In the genomic region with DNA sequence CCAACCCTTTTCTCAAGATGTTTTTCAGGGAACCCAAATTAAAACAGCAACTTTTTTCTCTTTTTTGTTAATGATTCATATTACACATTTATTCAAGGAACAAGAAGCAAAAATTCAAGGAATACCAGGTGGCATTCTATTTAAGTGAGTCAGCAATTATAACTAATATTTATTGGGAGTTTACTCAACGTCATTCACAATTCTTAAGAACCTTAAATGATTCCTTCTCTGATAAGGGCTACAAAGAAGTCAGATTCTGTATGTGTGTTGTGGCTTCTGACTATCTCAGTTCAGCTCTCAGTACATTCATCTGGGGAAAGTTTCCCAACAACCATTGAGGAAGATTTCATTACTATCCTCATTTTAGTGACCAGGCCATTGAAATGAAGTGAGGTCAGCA, we compare ENCODE assay signal across 18 cellular contexts.
DNase-seq lines count a peak whose midpoint lies in the region; ATAC-seq, FAIRE-seq and TF ChIP-seq lines count a peak whose summit lies in the region.
"Had no signal": no experiment of that assay in that cellular context is flagged by ENCODE, and none has a peak within 500 bp of the region (broad histone marks: within the 10 kb centered on the region; RNA-seq: fewer than 3 reads in every experiment).

No MANE protein-coding gene starts in this region.

- no peak overlapping the region for H2AFZ ChIP-seq in keratinocyte (ENCODE audit: control insufficient read depth, low read length)
- H2AFZ ChIP-seq: GM23338 had no signal

- H3K79me2 ChIP-seq in keratinocyte (ENCODE audit: control insufficient read depth, insufficient read depth, low read length): no peaks in the 10 kb centered on the region

- H3K4me1 ChIP-seq in Panc1 (ENCODE audit: control insufficient read depth, insufficient read depth, low read length) (peaks cover 24% of the 10 kb centered on the region), keratinocyte (ENCODE audit: control insufficient read depth, extremely low read depth, insufficient read depth, low read length) (peaks cover 33% of the 10 kb centered on the region)

- H3K27me3 ChIP-seq in Panc1 (ENCODE audit: control insufficient read depth, insufficient read depth, low read length) (no peaks in the 10 kb centered on the region), bronchial epithelial cell (ENCODE audit: control insufficient read depth, insufficient read depth, low read length) (no peaks in the 10 kb centered on the region), keratinocyte (ENCODE audit: control insufficient read depth, extremely low read depth, insufficient read depth, low read length) (no peaks in the 10 kb centered on the region)

- peak overlapping the region; percentile 84 for H3K27ac Mint-ChIP-seq in Calu3 (ENCODE audit: unreplicated experiment)
- H3K27ac Mint-ChIP-seq: CD4-positive, CD25-positive, alpha-beta regulatory T cell; GM23338 had no signal

- H3K36me3 ChIP-seq in Panc1 (ENCODE audit: control insufficient read depth, insufficient read depth, low read length) (no peaks in the 10 kb centered on the region), bronchial epithelial cell (ENCODE audit: control insufficient read depth, insufficient read depth, low read length) (no peaks in the 10 kb centered on the region), keratinocyte (ENCODE audit: control insufficient read depth in 2 of 2, extremely low read depth in 1 of 2, insufficient read depth in 2 of 2, low read length in 2 of 2) (no peaks in the 10 kb centered on the region)

- no peak overlapping the region for H3K9ac ChIP-seq in keratinocyte (ENCODE audit: control insufficient read depth, extremely low read depth, insufficient read depth, low read length)

- H4K20me1 ChIP-seq in keratinocyte (ENCODE audit: control insufficient read depth, extremely low read depth, insufficient read depth, low read length): no peaks in the 10 kb centered on the region

- peak overlapping the region; percentile 96 for H3K27ac ChIP-seq in Panc1 (ENCODE audit: low read length)
- H3K27ac ChIP-seq in keratinocyte (ENCODE audit: control insufficient read depth, insufficient read depth, low read length): peak overlapping the region; percentile 92

- H3K4me3 ChIP-seq in Panc1 (ENCODE audit: low read depth in 2 of 2, low read length in 2 of 2): no peak overlapping the region
- no peak overlapping the region for H3K4me3 ChIP-seq in bronchial epithelial cell (ENCODE audit: low read depth, low read length)
- H3K4me3 ChIP-seq in keratinocyte (ENCODE audit: control insufficient read depth in 2 of 3, extremely low read depth in 1 of 3, insufficient read depth in 2 of 3, low read depth in 1 of 3, low read length in 3 of 3): no peak overlapping the region
- H3K4me3 ChIP-seq: GM23338 had no signal

- H3K27me3 Mint-ChIP-seq in Calu3 (ENCODE audit: unreplicated experiment): no peaks in the 10 kb centered on the region
- H3K27me3 Mint-ChIP-seq: CD4-positive, CD25-positive, alpha-beta regulatory T cell had no signal

- BruUV-seq in Calu3 (replicated peaks; lab: Mats Ljungman, UMichigan): no TSS peak
- BruUV-seq in Panc1 (replicated peaks; lab: Mats Ljungman, UMichigan): no TSS peak

- POLR2A ChIA-PET in Panc1 (lab: Charles Lee): no interaction called here

- H3K36me3 Mint-ChIP-seq in Calu3 (ENCODE audit: insufficient read depth, unreplicated experiment): peaks cover 9% of the 10 kb centered on the region
- H3K36me3 Mint-ChIP-seq: CD4-positive, CD25-positive, alpha-beta regulatory T cell had no signal

- H3K9me3 ChIP-seq in Panc1 (ENCODE audit: control insufficient read depth, insufficient read depth, low read depth, low read length) (peaks cover 41% of the 10 kb centered on the region; the same call in 1 of the 2 replicates), keratinocyte (ENCODE audit: control insufficient read depth, low read depth, low read length) (no peaks in the 10 kb centered on the region)

- ATAC-seq in Panc1: no peak
- ATAC-seq in GM18867 (IDR thresholded peaks at IDR 0.05; ENCODE audit: unreplicated experiment): no peak
- ATAC-seq: GM23338 had no signal

- H3K9me1 ChIP-seq in keratinocyte (ENCODE audit: control insufficient read depth, extremely low read depth, insufficient read depth, low read length): no peaks in the 10 kb centered on the region

- CTCF ChIA-PET in Calu3 (lab: Charles Lee) (interaction anchor here (1.3 kb wide), 1 partner anchor 1158 kb away, joined by 3 read pairs; no protein-coding TSS in a partner anchor), Panc1 (lab: Charles Lee) (no interaction called here)

- dilution Hi-C loops in keratinocyte (cut with MboI; ENCODE audit: extremely low pct_ligation_motif_present, low sequenced_read_pairs): no loop called here

- in situ Hi-C loops in Panc1 (cut with HindIII; ENCODE audit: low pct_unique_long_range_greater_than_20kb, low sequenced_read_pairs): no loop called here

- no peaks in the 10 kb centered on the region for H3K9me3 Mint-ChIP-seq in Calu3 (ENCODE audit: low read depth, unreplicated experiment)
- H3K9me3 Mint-ChIP-seq: GM23338 had no signal

- TF ChIP-seq POLR2A in erythroblast (IDR thresholded peaks at IDR 0.05; ENCODE audit: low read length): no peak

- FAIRE-seq in bronchial epithelial cell (lab: Jason Lieb, UNC): no peak
- FAIRE-seq in keratinocyte (lab: Jason Lieb, UNC): peak; percentile 87
- FAIRE-seq: D721Med had no signal

- H3K4me2 ChIP-seq in keratinocyte (ENCODE audit: control insufficient read depth, extremely low read depth, insufficient read depth, low read depth, low read length): peak overlapping the region; percentile 73
- H3K4me2 ChIP-seq: GM23338 had no signal

- DNase-seq in Calu3 (no peak), Panc1 (ENCODE audit: low read depth, low spot score) (no peak), bronchial epithelial cell (ENCODE audit: low read depth) (peak; percentile 59), keratinocyte (ENCODE audit: low read depth, low spot score) (no peak), islet precursor cell (no peak), erythroblast (lab: John Stamatoyannopoulos, UW) (no peak), A172 (ENCODE audit: low spot score) (no peak)
- DNase-seq: CD4-positive, CD25-positive, alpha-beta regulatory T cell; DMS79 treated with DMSO at 0.1 percent for 48 hours; GDM1; Karpas-422; NCI-H1436; NCI-H2081; NCI-H2227 treated with DMSO at 0.1 percent for 48 hours; NCI-H526 treated with DMSO at 0.1 percent for 48 hours had no signal

- peak overlapping the region; percentile 18 for H3K4me3 Mint-ChIP-seq in Calu3 (ENCODE audit: low read depth, unreplicated experiment)
- H3K4me3 Mint-ChIP-seq: CD4-positive, CD25-positive, alpha-beta regulatory T cell; GM23338 had no signal

- intact Hi-C loops in Calu3 (cut with micrococcal nuclease; ENCODE audit: unreplicated experiment): loop anchor here (10.0 kb wide), 1 partner anchor 299 kb away; no protein-coding TSS in a partner anchor
- intact Hi-C loops in Panc1 (cut with micrococcal nuclease; ENCODE audit: unreplicated experiment): loop anchor here (10.0 kb wide), 1 partner anchor 571 kb away; the partner anchor contains the start of gene KLF6

- peaks cover 54% of the 10 kb centered on the region for H3K4me1 Mint-ChIP-seq in Calu3 (ENCODE audit: low read depth, unreplicated experiment)

- TF ChIP-seq CTCF in Calu3 (IDR thresholded peaks at IDR 0.05; ENCODE audit: unreplicated experiment) (no peak), Panc1 (IDR thresholded peaks at IDR 0.05) (no peak), bronchial epithelial cell (IDR thresholded peaks at IDR 0.05; ENCODE audit: insufficient read depth, low read length, severe bottlenecking) (no peak), keratinocyte (optimal IDR thresholded peaks at IDR 0.05 in 1 of 3, IDR thresholded peaks at IDR 0.05 in 1 of 3, conservative IDR thresholded peaks at IDR 0.05 in 1 of 3; ENCODE audit: extremely low read depth in 1 of 3, insufficient read depth in 2 of 3, low read length in 3 of 3) (no peak)
